Comparison of ENCODE assay signal across 1 cellular context in the genomic region with DNA sequence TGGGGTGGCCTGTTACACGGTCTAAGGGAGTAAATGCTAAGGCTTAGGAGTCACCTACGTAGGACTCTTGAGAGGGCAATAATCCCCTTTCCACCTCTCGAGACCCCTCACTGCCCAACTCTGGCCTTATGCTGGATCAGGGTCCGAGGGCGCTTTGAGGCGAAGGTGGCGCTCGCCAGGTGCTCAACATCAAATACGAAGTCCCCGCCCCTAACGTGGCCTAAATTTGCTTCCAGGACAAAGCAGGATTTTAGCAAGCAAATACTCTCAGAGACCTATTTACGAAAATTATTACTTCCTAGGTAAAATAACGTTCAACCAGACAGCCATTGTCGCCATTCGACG.
A peak's percentile ranks its signal among the peaks of the same experiment; 100 is the strongest.
TF ChIP-seq lines count a peak whose summit lies in the region.

No MANE protein-coding gene starts in this region.

TF ChIP-seq in HepG2, 621 proteins besides CTCF, POLR2A, EP300 and RAD21 (continued from another document and continues in another):
- TF ChIP-seq MEIS1 (CRISPR knock-in tag; IDR thresholded peaks at IDR 0.05; ENCODE audit: borderline replicate concordance), result no peak
- no peak for TF ChIP-seq ZNF773 (CRISPR knock-in tag; IDR thresholded peaks at IDR 0.05; ENCODE audit: borderline replicate concordance)
- no peak for TF ChIP-seq RFX3 (CRISPR knock-in tag; IDR thresholded peaks at IDR 0.05)
- TF ChIP-seq JUNB (CRISPR knock-in tag; IDR thresholded peaks at IDR 0.05; ENCODE audit: borderline replicate concordance), result peak; percentile 36; the same call in 1 of the 2 replicates
- TF ChIP-seq AHDC1 (CRISPR knock-in tag; IDR thresholded peaks at IDR 0.05; ENCODE audit: borderline replicate concordance), result no peak
- no peak for TF ChIP-seq MAFF (IDR thresholded peaks at IDR 0.05; ENCODE audit: low read depth, low read length)
- no peak for TF ChIP-seq FOSL2 (CRISPR knock-in tag; IDR thresholded peaks at IDR 0.05)
- peak; percentile 69 for TF ChIP-seq ZFY (CRISPR knock-in tag; IDR thresholded peaks at IDR 0.05)
- no peak for TF ChIP-seq POGZ (CRISPR knock-in tag; IDR thresholded peaks at IDR 0.05)
- no peak for TF ChIP-seq NFE2L1 (CRISPR knock-in tag; IDR thresholded peaks at IDR 0.05; ENCODE audit: borderline replicate concordance)
- no peak for TF ChIP-seq IKZF4 (CRISPR knock-in tag; IDR thresholded peaks at IDR 0.05; ENCODE audit: borderline replicate concordance, low read depth, not compliant biosample characterization)
- TF ChIP-seq ZNF616 (CRISPR knock-in tag; IDR thresholded peaks at IDR 0.05; ENCODE audit: low read depth), result no peak
- TF ChIP-seq THYN1 (CRISPR knock-in tag; IDR thresholded peaks at IDR 0.05; ENCODE audit: borderline replicate concordance, low read depth), result no peak
- TF ChIP-seq ZNF777 (CRISPR knock-in tag; IDR thresholded peaks at IDR 0.05), result no peak
- no peak for TF ChIP-seq ZNF709 (CRISPR knock-in tag; IDR thresholded peaks at IDR 0.05)
- no peak for TF ChIP-seq ZNF136 (CRISPR knock-in tag; IDR thresholded peaks at IDR 0.05; ENCODE audit: low read depth)
- TF ChIP-seq KMT2A (CRISPR knock-in tag; IDR thresholded peaks at IDR 0.05), result no peak
- no peak for TF ChIP-seq ZNF138 (CRISPR knock-in tag; IDR thresholded peaks at IDR 0.05; ENCODE audit: low read depth)
- no peak for TF ChIP-seq ZNF562 (CRISPR knock-in tag; IDR thresholded peaks at IDR 0.05; ENCODE audit: borderline replicate concordance)
- TF ChIP-seq ZIK1 (CRISPR knock-in tag; IDR thresholded peaks at IDR 0.05; ENCODE audit: borderline replicate concordance, low read depth), result no peak
- TF ChIP-seq ZNF331 (CRISPR knock-in tag; IDR thresholded peaks at IDR 0.05), result no peak
- no peak for TF ChIP-seq PCBP2 (optimal IDR thresholded peaks at IDR 0.05; ENCODE audit: low read depth, low read length, poor library complexity, severe bottlenecking)
- TF ChIP-seq MTA1 (CRISPR knock-in tag; IDR thresholded peaks at IDR 0.05; ENCODE audit: borderline replicate concordance), result no peak
- 0 out of 2 replicates have a peak, but pooled peaks have one; percentile 22 for TF ChIP-seq ZNF674 (CRISPR knock-in tag; IDR thresholded peaks at IDR 0.05; ENCODE audit: low read depth)
- TF ChIP-seq KAT2B (IDR thresholded peaks at IDR 0.05; ENCODE audit: borderline replicate concordance, low read depth, low read length), result no peak
- 0 out of 2 replicates have a peak, but pooled peaks have one; percentile 7 for TF ChIP-seq ZNF383 (CRISPR knock-in tag; IDR thresholded peaks at IDR 0.05; ENCODE audit: borderline replicate concordance)
- TF ChIP-seq FOSL1 (CRISPR knock-in tag; IDR thresholded peaks at IDR 0.05; ENCODE audit: borderline replicate concordance), result no peak
- no peak for TF ChIP-seq SP1 (IDR thresholded peaks at IDR 0.05)
- TF ChIP-seq SP1 (CRISPR knock-in tag; IDR thresholded peaks at IDR 0.05), result 0 out of 2 replicates have a peak, but pooled peaks have one; percentile 6
- TF ChIP-seq ZMAT3 (CRISPR knock-in tag; conservative IDR thresholded peaks at IDR 0.05), result peak; percentile 15; the same call in 1 of the 2 replicates
- peak; percentile 65; the same call in 1 of the 2 replicates for TF ChIP-seq ZNF605 (CRISPR knock-in tag; IDR thresholded peaks at IDR 0.05)
- no peak; the same call in 1 of the 2 replicates for TF ChIP-seq ZNF24 (IDR thresholded peaks at IDR 0.05)
- TF ChIP-seq, protein P1, sequence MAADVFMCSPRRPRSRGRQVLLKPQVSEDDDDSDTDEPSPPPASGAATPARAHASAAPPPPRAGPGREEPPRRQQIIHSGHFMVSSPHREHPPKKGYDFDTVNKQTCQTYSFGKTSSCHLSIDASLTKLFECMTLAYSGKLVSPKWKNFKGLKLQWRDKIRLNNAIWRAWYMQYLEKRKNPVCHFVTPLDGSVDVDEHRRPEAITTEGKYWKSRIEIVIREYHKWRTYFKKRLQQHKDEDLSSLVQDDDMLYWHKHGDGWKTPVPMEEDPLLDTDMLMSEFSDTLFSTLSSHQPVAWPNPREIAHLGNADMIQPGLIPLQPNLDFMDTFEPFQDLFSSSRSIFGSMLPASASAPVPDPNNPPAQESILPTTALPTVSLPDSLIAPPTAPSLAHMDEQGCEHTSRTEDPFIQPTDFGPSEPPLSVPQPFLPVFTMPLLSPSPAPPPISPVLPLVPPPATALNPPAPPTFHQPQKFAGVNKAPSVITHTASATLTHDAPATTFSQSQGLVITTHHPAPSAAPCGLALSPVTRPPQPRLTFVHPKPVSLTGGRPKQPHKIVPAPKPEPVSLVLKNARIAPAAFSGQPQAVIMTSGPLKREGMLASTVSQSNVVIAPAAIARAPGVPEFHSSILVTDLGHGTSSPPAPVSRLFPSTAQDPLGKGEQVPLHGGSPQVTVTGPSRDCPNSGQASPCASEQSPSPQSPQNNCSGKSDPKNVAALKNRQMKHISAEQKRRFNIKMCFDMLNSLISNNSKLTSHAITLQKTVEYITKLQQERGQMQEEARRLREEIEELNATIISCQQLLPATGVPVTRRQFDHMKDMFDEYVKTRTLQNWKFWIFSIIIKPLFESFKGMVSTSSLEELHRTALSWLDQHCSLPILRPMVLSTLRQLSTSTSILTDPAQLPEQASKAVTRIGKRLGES (CRISPR knock-in tag; IDR thresholded peaks at IDR 0.05; ENCODE audit: borderline replicate concordance), result 0 out of 2 replicates have a peak, but pooled peaks have one; percentile 5
- no peak for TF ChIP-seq ZNF235 (CRISPR knock-in tag; IDR thresholded peaks at IDR 0.05; ENCODE audit: borderline replicate concordance)
- no peak for TF ChIP-seq STAG1 (CRISPR knock-in tag; IDR thresholded peaks at IDR 0.05)
- no peak for TF ChIP-seq SYNCRIP (IDR thresholded peaks at IDR 0.05; ENCODE audit: insufficient read depth, low read depth, low read length)
- TF ChIP-seq, protein P2, sequence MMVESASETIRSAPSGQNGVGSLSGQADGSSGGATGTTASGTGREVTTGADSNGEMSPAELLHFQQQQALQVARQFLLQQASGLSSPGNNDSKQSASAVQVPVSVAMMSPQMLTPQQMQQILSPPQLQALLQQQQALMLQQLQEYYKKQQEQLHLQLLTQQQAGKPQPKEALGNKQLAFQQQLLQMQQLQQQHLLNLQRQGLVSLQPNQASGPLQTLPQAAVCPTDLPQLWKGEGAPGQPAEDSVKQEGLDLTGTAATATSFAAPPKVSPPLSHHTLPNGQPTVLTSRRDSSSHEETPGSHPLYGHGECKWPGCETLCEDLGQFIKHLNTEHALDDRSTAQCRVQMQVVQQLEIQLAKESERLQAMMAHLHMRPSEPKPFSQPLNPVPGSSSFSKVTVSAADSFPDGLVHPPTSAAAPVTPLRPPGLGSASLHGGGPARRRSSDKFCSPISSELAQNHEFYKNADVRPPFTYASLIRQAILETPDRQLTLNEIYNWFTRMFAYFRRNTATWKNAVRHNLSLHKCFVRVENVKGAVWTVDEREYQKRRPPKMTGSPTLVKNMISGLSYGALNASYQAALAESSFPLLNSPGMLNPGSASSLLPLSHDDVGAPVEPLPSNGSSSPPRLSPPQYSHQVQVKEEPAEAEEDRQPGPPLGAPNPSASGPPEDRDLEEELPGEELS (CRISPR knock-in tag; IDR thresholded peaks at IDR 0.05), result no peak
- TF ChIP-seq THAP9 (CRISPR knock-in tag; IDR thresholded peaks at IDR 0.05; ENCODE audit: borderline replicate concordance), result no peak; the same call in none of the 2 replicates
- no peak for TF ChIP-seq ZNF441 (CRISPR knock-in tag; IDR thresholded peaks at IDR 0.05; ENCODE audit: borderline replicate concordance)
- no peak for TF ChIP-seq CENPX (CRISPR knock-in tag; IDR thresholded peaks at IDR 0.05)
- TF ChIP-seq BRD4 (CRISPR knock-in tag; IDR thresholded peaks at IDR 0.05), result no peak
- no peak for TF ChIP-seq CENPT (CRISPR knock-in tag; IDR thresholded peaks at IDR 0.05; ENCODE audit: low read depth)
- no peak for TF ChIP-seq PHB2 (IDR thresholded peaks at IDR 0.05; ENCODE audit: partially characterized antibody)
- TF ChIP-seq TMF1 (CRISPR knock-in tag; IDR thresholded peaks at IDR 0.05; ENCODE audit: low read depth), result peak; percentile 5; the same call in 1 of the 2 replicates
- no peak for TF ChIP-seq NONO (IDR thresholded peaks at IDR 0.05)
- TF ChIP-seq NONO (CRISPR knock-in tag; conservative IDR thresholded peaks at IDR 0.05), result peak; percentile 32; the same call in 1 of the 2 replicates
- no peak for TF ChIP-seq MEIS2 (CRISPR knock-in tag; IDR thresholded peaks at IDR 0.05)
- TF ChIP-seq AKNA (CRISPR knock-in tag; IDR thresholded peaks at IDR 0.05; ENCODE audit: borderline replicate concordance), result no peak; the same call in 1 of the 2 replicates
- peak; percentile 79 for TF ChIP-seq REL (CRISPR knock-in tag; conservative IDR thresholded peaks at IDR 0.05)
- 0 out of 2 replicates have a peak, but pooled peaks have one; percentile 52 for TF ChIP-seq ZNF780A (CRISPR knock-in tag; IDR thresholded peaks at IDR 0.05)
